In the genomic region with DNA sequence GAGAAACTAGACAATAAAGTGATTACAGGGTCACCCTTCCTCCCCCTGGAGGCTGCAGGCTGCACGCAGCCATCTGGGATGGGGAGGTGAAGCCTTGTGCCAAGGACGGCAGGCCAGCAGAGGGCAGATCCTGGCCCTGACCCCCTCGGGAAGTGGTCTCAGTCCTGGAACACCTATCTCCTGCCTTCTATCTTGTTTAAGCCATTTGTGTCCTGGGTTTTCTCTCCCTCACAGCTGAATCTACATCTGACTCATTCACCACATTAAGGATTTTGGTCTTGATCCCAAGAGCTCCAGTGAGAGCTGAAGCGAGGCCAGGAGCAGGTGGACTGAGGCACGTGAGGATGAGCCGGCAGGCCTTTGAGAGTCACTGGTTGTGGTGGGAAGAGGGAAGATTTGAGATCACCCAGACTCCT, we compare ENCODE assay signal across 10 cellular contexts. TPM values are rescaled to one million over a fixed set of nuclear protein-coding genes. Genes with fewer than 3 reads are reported as not detected.
DNase-seq lines count a peak whose midpoint lies in the region; ATAC-seq and TF ChIP-seq lines count a peak whose summit lies in the region.
"Had no signal": no experiment of that assay in that cellular context is flagged by ENCODE, and none has a peak within 500 bp of the region (broad histone marks: within the 10 kb centered on the region; RNA-seq: fewer than 3 reads in every experiment).

No MANE protein-coding gene starts in this region.

- peak; percentile 28 for ATAC-seq in activated T-helper 17 cell treated with anti-CD3 and anti-CD28 coated beads, Interleukin-2, amount 50 U/mL, for 72 hours (replicated peaks)
- no peak for ATAC-seq in HG03108 (IDR thresholded peaks at IDR 0.05; ENCODE audit: unreplicated experiment)
- no peak for ATAC-seq in HG03342 (IDR thresholded peaks at IDR 0.05; ENCODE audit: unreplicated experiment)
- ATAC-seq in HG03135 (IDR thresholded peaks at IDR 0.05; ENCODE audit: unreplicated experiment), result no peak
- ATAC-seq in GM19023 (IDR thresholded peaks at IDR 0.05; ENCODE audit: unreplicated experiment), result no peak

- H3K9me3 Mint-ChIP-seq in activated T-helper 17 cell treated with anti-CD3 and anti-CD28 coated beads, Interleukin-2, amount 50 U/mL, for 72 hours, result no peaks in the 10 kb centered on the region
- H3K9me3 Mint-ChIP-seq: activated B cell treated with CpG ODN at 0.5 μM for 24 hours had no signal

- H3K27ac Mint-ChIP-seq in activated T-helper 17 cell treated with anti-CD3 and anti-CD28 coated beads, Interleukin-2, amount 50 U/mL, for 72 hours, result no peak overlapping the region
- H3K27ac Mint-ChIP-seq: activated B cell treated with CpG ODN at 0.5 μM for 24 hours had no signal

- peaks cover 1% of the 10 kb centered on the region for H3K4me1 Mint-ChIP-seq in activated T-helper 17 cell treated with anti-CD3 and anti-CD28 coated beads, Interleukin-2, amount 50 U/mL, for 72 hours

- peaks cover 12% of the 10 kb centered on the region for H3K36me3 Mint-ChIP-seq in activated T-helper 17 cell treated with anti-CD3 and anti-CD28 coated beads, Interleukin-2, amount 50 U/mL, for 72 hours (ENCODE audit: low read depth)

- no peaks in the 10 kb centered on the region for H3K27me3 Mint-ChIP-seq in activated T-helper 17 cell treated with anti-CD3 and anti-CD28 coated beads, Interleukin-2, amount 50 U/mL, for 72 hours

- TF ChIP-seq CTCF in kidney epithelial cell (IDR thresholded peaks at IDR 0.05; ENCODE audit: insufficient read depth, low read length, poor library complexity, severe bottlenecking), result peak; percentile 38

- H3K36me3 ChIP-seq in kidney epithelial cell (ENCODE audit: control insufficient read depth, insufficient read depth, low read length), result no peaks in the 10 kb centered on the region

- no peak overlapping the region for H3K4me3 Mint-ChIP-seq in activated T-helper 17 cell treated with anti-CD3 and anti-CD28 coated beads, Interleukin-2, amount 50 U/mL, for 72 hours
- H3K4me3 Mint-ChIP-seq: activated B cell treated with CpG ODN at 0.5 μM for 24 hours had no signal

- peaks cover 5% of the 10 kb centered on the region for H3K27me3 ChIP-seq in kidney epithelial cell (ENCODE audit: control insufficient read depth, insufficient read depth, low read length)

- peak; percentile 28 for DNase-seq in AG08395 (ENCODE audit: low spot score)
- DNase-seq in HK-2 (ENCODE audit: unreplicated experiment), result peak; percentile 51
- DNase-seq in kidney epithelial cell (ENCODE audit: low read depth), result peak; percentile 42
- DNase-seq: activated B cell treated with CpG ODN at 0.5 μM for 24 hours had no signal

- H3K4me3 ChIP-seq in kidney epithelial cell (ENCODE audit: low read depth, low read length), result no peak overlapping the region
- H3K4me3 ChIP-seq: skin epidermis had no signal

RNA-seq across cellular contexts. Expression of gene PARP12, which starts 16.4 kb away (rescaled TPM):
- 10 to 100 TPM; 17.4 to 43.6 TPM for total RNA-seq in activated T-helper 17 cell treated with anti-CD3 and anti-CD28 coated beads, Interleukin-2, amount 50 U/mL, for 72 hours
- total RNA-seq in kidney epithelial cell, result 43.1 and 52.1 TPM in 2 replicates
